In the genomic region with DNA sequence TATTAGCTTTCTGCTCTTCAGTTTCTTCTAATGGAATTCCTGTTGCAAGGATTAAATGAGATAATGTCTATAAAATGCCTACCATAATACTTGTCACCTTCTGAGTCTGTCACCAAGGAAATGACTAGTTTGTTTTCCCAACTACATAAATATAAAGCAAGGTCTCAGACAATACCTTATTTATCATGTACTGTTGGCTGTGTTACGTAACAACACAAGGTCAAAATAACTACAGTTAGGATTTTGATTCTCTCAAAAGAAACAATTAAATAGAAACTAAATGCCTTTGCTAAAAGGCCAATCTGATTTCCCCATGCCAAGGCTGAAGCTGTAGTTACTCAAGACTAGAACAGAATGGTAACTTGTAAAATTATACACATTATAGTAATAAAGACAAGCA, we compare ENCODE assay signal across 19 cellular contexts.
DNase-seq lines count a peak whose midpoint lies in the region; ATAC-seq and TF ChIP-seq lines count a peak whose summit lies in the region.
"Had no signal": no experiment of that assay in that cellular context is flagged by ENCODE, and none has a peak within 500 bp of the region (broad histone marks: within the 10 kb centered on the region; RNA-seq: fewer than 3 reads in every experiment).

No MANE protein-coding gene starts in this region.

- no peak overlapping the region for H3K27ac Mint-ChIP-seq in immature natural killer cell
- H3K27ac Mint-ChIP-seq: CD14-positive monocyte, IgD-negative memory B cell had no signal

- H3K27me3 ChIP-seq in subcutaneous abdominal adipose tissue (ENCODE audit: control insufficient read depth in 5 of 5, insufficient read depth in 4 of 5, low read length in 5 of 5) = no peaks in the 10 kb centered on the region

- no peaks in the 10 kb centered on the region for H3K4me1 Mint-ChIP-seq in immature natural killer cell
- H3K4me1 Mint-ChIP-seq: IgD-negative memory B cell had no signal

- H3K9me3 ChIP-seq in subcutaneous abdominal adipose tissue (ENCODE audit: control insufficient read depth in 5 of 5, low read length in 5 of 5) = no peaks in the 10 kb centered on the region

- ATAC-seq in HG03135 (IDR thresholded peaks at IDR 0.05; ENCODE audit: unreplicated experiment) = no peak

- TF ChIP-seq CTCF in fibroblast of pulmonary artery (IDR thresholded peaks at IDR 0.05; ENCODE audit: low read length, missing control alignments) = no peak

- peaks cover 0 to 36% (median 2%) of the 10 kb centered on the region in 5 donors for H3K4me1 ChIP-seq in subcutaneous abdominal adipose tissue (ENCODE audit: control insufficient read depth in 5 of 5, insufficient read depth in 5 of 5, low read length in 5 of 5)

- H3K36me3 ChIP-seq in subcutaneous abdominal adipose tissue (ENCODE audit: control insufficient read depth in 5 of 5, insufficient read depth in 5 of 5, low read length in 5 of 5) = no peaks in the 10 kb centered on the region

- H3K9me3 Mint-ChIP-seq in immature natural killer cell = peaks cover 0 to 18% (median under 1%) of the 10 kb centered on the region in 6 donors

- H3K9ac ChIP-seq in subcutaneous abdominal adipose tissue (ENCODE audit: low read length in 5 of 5) = no peak overlapping the region

- H3K27me3 Mint-ChIP-seq in immature natural killer cell (ENCODE audit: low read depth in 3 of 3) = no peaks in the 10 kb centered on the region
- H3K27me3 Mint-ChIP-seq: IgD-negative memory B cell had no signal

- peak overlapping the region; percentile 16 for H3K27ac ChIP-seq in subcutaneous abdominal adipose tissue (ENCODE audit: low read depth, low read length)

- DNase-seq in HT1080 (ENCODE audit: low read depth) (peak; percentile 15), RKO (ENCODE audit: low spot score) (peak; percentile 6), fibroblast of pulmonary artery (ENCODE audit: low read depth) (peak; percentile 90), hypothalamus (lab: John Stamatoyannopoulos, UW) (no peak), immature natural killer cell (no peak)
- DNase-seq: ACHN, AML-193, COR-L47, DMS153, MV-4-11, NCI-H1436, NCI-H2029, NCI-H2171 treated with DMSO at 0.1 percent for 48 hours, NCI-H446 treated with DMSO at 0.1 percent for 48 hours, NCI-H748 treated with DMSO at 0.1 percent for 48 hours had no signal

- no peaks in the 10 kb centered on the region for H3K36me3 Mint-ChIP-seq in immature natural killer cell
- H3K36me3 Mint-ChIP-seq: CD14-positive monocyte, IgD-negative memory B cell had no signal

- no peak overlapping the region for H3K4me3 Mint-ChIP-seq in immature natural killer cell
- H3K4me3 Mint-ChIP-seq: CD14-positive monocyte, IgD-negative memory B cell had no signal

- no peak overlapping the region for H3K4me3 ChIP-seq in fibroblast of pulmonary artery (replicated peaks; ENCODE audit: low read depth, low read length)
- H3K4me3 ChIP-seq in subcutaneous abdominal adipose tissue (ENCODE audit: low read depth in 1 of 5, low read length in 5 of 5) = no peak overlapping the region

Comparison
In these comparisons a context has a peak if more than half of its experiments do, and no peak if none do; other contexts are left out.
1. DNase-seq: peak in HT1080 (single experiment), RKO (single experiment) and fibroblast of pulmonary artery (single experiment); none in hypothalamus (0 of 51) and immature natural killer cell (0 of 3).